In genomic region chr15:99082798-99083197, GRCh38 we compare ENCODE assay signal across 35 cellular contexts.
"Had no signal": no experiment of that assay in that cellular context is flagged by ENCODE, and none has a peak within 500 bp of the region (broad histone marks: within the 10 kb centered on the region; RNA-seq: fewer than 3 reads in every experiment).

No MANE protein-coding gene starts in this region.

- H3K9me3 ChIP-seq: MG63 had no signal

- H3K36me3 ChIP-seq: MG63 had no signal

- DNase-seq: Karpas-422, Kasumi-1, MG63, MM.1S, MV-4-11, NCI-H1048, NCI-H1092 treated with DMSO at 0.1 percent for 48 hours, NCI-H1105, NCI-H1105 treated with DMSO at 0.1 percent for 48 hours, NCI-H1417, NCI-H1417 treated with DMSO at 0.1 percent for 48 hours, NCI-H1436, NCI-H1436 treated with DMSO at 0.1 percent for 48 hours, NCI-H146, NCI-H1694, NCI-H1694 treated with DMSO at 0.1 percent for 48 hours, NCI-H187, NCI-H187 treated with DMSO at 0.1 percent for 48 hours, NCI-H1930, NCI-H2029, NCI-H2029 treated with DMSO at 0.1 percent for 48 hours, NCI-H2081, NCI-H2081 treated with DMSO at 0.1 percent for 48 hours, NCI-H2107, NCI-H2171, NCI-H2171 treated with DMSO at 0.1 percent for 48 hours, NCI-H2227 treated with DMSO at 0.1 percent for 48 hours, NCI-H226, NCI-H345, NCI-H446, NCI-H446 treated with DMSO at 0.1 percent for 48 hours, NCI-H510A, NCI-H510A treated with DMSO at 0.1 percent for 48 hours, NCI-H524, NCI-H524 treated with DMSO at 0.1 percent for 48 hours had no signal

- H3K4me3 ChIP-seq: MG63 had no signal
